Comparison of ENCODE assay signal across 23 cellular contexts in genomic region chr19:39915848-39916215, GRCh38.
"Had no signal": no experiment of that assay in that cellular context is flagged by ENCODE, and none has a peak within 500 bp of the region (broad histone marks: within the 10 kb centered on the region; RNA-seq: fewer than 3 reads in every experiment).

No MANE protein-coding gene starts in this region.

- ATAC-seq: activated CD8-positive, alpha-beta T cell treated with anti-CD3 and anti-CD28 coated beads for 36 hours; activated T-cell treated with anti-CD3 and anti-CD28 coated beads, Interleukin-2, amount 50 U/mL, for 4 hours; foreskin keratinocyte; stimulated activated naive CD8-positive, alpha-beta T cell treated with anti-CD3 and anti-CD28 coated beads, Interleukin-15, Interleukin-2, amounts not matched to agents 100 U/mL and 50 U/mL, for 24 hours had no signal

- H3K4me3 Mint-ChIP-seq: activated CD8-positive, alpha-beta T cell treated with anti-CD3 and anti-CD28 coated beads for 36 hours; activated T-cell treated with anti-CD3 and anti-CD28 coated beads, Interleukin-2, amount 50 U/mL, for 4 hours; endodermal cell; nephron; T-helper 2 cell treated with Interferon-gamma antibody and Interleukin-4, amounts not matched to agents 5 μg/mL and 100 μg/mL, for 36 hours; WTC11 had no signal

- H3K27me3 Mint-ChIP-seq: activated CD8-positive, alpha-beta T cell treated with anti-CD3 and anti-CD28 coated beads for 36 hours had no signal

- DNase-seq: activated CD4-positive, alpha-beta T cell treated with anti-CD3 and anti-CD28 coated beads for 4 hours; activated CD8-positive, alpha-beta T cell treated with anti-CD3 and anti-CD28 coated beads for 36 hours; activated effector memory CD4-positive, alpha-beta T cell treated with anti-CD3 and anti-CD28 coated beads, Interleukin-2, amount 50 U/mL, for 16 hours; activated naive CD4-positive, alpha-beta T cell treated with anti-CD3 and anti-CD28 coated beads, Interleukin-2, amount 50 U/mL, for 16 hours; activated T-cell treated with anti-CD3 and anti-CD28 coated beads, Interleukin-2, amount 50 U/mL, for 4 hours; aorta; brain microvascular endothelial cell; central memory CD4-positive, alpha-beta T cell; foreskin keratinocyte; glutamatergic neuron; left ventricle myocardium inferior; mammary epithelial cell; midbrain; stimulated activated naive CD8-positive, alpha-beta T cell treated with anti-CD3 and anti-CD28 coated beads, Interleukin-15, Interleukin-2, amounts not matched to agents 100 U/mL and 50 U/mL, for 24 hours; transverse colon had no signal

- H3K4me1 Mint-ChIP-seq: endodermal cell, nephron, WTC11 had no signal

- H3K36me3 ChIP-seq: brain microvascular endothelial cell, left ventricle myocardium inferior, right atrium auricular region, suprapubic skin, transverse colon had no signal

- H3K36me3 Mint-ChIP-seq: WTC11 had no signal

- H3K4me3 ChIP-seq: left ventricle myocardium inferior, right atrium auricular region, suprapubic skin, transverse colon had no signal

- H3K9me3 ChIP-seq: right atrium auricular region, suprapubic skin, transverse colon had no signal

- H3K9me3 Mint-ChIP-seq: activated CD8-positive, alpha-beta T cell treated with anti-CD3 and anti-CD28 coated beads for 36 hours; activated T-cell treated with anti-CD3 and anti-CD28 coated beads, Interleukin-2, amount 50 U/mL, for 4 hours; endodermal cell; nephron; T-helper 2 cell treated with Interferon-gamma antibody and Interleukin-4, amounts not matched to agents 5 μg/mL and 100 μg/mL, for 36 hours; WTC11 had no signal

- H3K27ac ChIP-seq: brain microvascular endothelial cell, epithelial cell of prostate, foreskin keratinocyte, left ventricle myocardium inferior, right atrium auricular region, suprapubic skin, transverse colon had no signal

- H3K27me3 ChIP-seq: right atrium auricular region, transverse colon had no signal

- H3K27ac Mint-ChIP-seq: activated CD8-positive, alpha-beta T cell treated with anti-CD3 and anti-CD28 coated beads for 36 hours; endodermal cell; nephron; progenitor cell of endocrine pancreas; T-helper 2 cell treated with Interferon-gamma antibody and Interleukin-4, amounts not matched to agents 5 μg/mL and 100 μg/mL, for 36 hours; WTC11 had no signal

- H3K4me1 ChIP-seq: foreskin keratinocyte, left ventricle myocardium inferior, right atrium auricular region, suprapubic skin had no signal
